In genomic region chr10:77309103-77310013, GRCh38 we compare ENCODE assay signal across 23 cellular contexts.
"Had no signal": no experiment of that assay in that cellular context is flagged by ENCODE, and none has a peak within 500 bp of the region (broad histone marks: within the 10 kb centered on the region; RNA-seq: fewer than 3 reads in every experiment).

No MANE protein-coding gene starts in this region.

- H3K79me2 ChIP-seq: parathyroid adenoma had no signal

- H3K27ac ChIP-seq: cardiac muscle cell, heart right ventricle, neural progenitor cell, parathyroid adenoma, suprapubic skin, tibial nerve had no signal

- DNase-seq: activated CD4-positive, alpha-beta T cell treated with anti-CD3 and anti-CD28 coated beads for 36 hours; activated CD4-positive, CD25-positive, alpha-beta regulatory T cell; activated CD8-positive, alpha-beta memory T cell treated with anti-CD3 and anti-CD28 coated beads, Interleukin-2, amount 10 ng/mL, durations not matched to agents 7 days and 5 days; activated CD8-positive, alpha-beta T cell treated with anti-CD3 and anti-CD28 coated beads, Interleukin-2, amount 10 ng/mL, durations not matched to agents 7 days and 5 days; activated effector memory CD4-positive, alpha-beta T cell treated with Interleukin-2 at 50 U/mL for 16 hours; activated naive CD4-positive, alpha-beta T cell treated with Interleukin-2 at 50 U/mL for 16 hours; aorta; effector memory CD8-positive, alpha-beta T cell; foreskin fibroblast; heart right ventricle; midbrain; naive thymus-derived CD8-positive, alpha-beta T cell; occipital lobe; stimulated activated CD4-positive, alpha-beta T cell treated with anti-CD3 and anti-CD28 coated beads, Interleukin-12 subunit alpha, Interleukin-12 subunit beta, amount 100 ng/mL, for 4 hours; stimulated activated CD4-positive, alpha-beta T cell treated with anti-CD3 and anti-CD28 coated beads, Interleukin-4, amount 100 ng/mL, for 1 hour; stomach; T-helper 1 cell had no signal

- H2AFZ ChIP-seq: neural progenitor cell, parathyroid adenoma had no signal

- H3K9me3 ChIP-seq: heart right ventricle, stomach, suprapubic skin, tibial nerve had no signal

- H3K27me3 ChIP-seq: neural progenitor cell, stomach, tibial nerve had no signal

- H3K36me3 ChIP-seq: cardiac muscle cell, heart right ventricle, neural progenitor cell, stomach, suprapubic skin, tibial nerve had no signal

- H3K4me3 ChIP-seq: cardiac muscle cell, coronary artery, heart right ventricle, neural progenitor cell, stomach, suprapubic skin, tibial nerve had no signal

- H3K4me2 ChIP-seq: neural progenitor cell had no signal

- H3K4me1 ChIP-seq: heart right ventricle, parathyroid adenoma, suprapubic skin, tibial nerve had no signal

- H3K9ac ChIP-seq: neural progenitor cell, parathyroid adenoma had no signal
